ENCODE assay signal across 13 cellular contexts in genomic region chr2:28633739-28634138, GRCh38.
DNase-seq lines count a peak whose midpoint lies in the region; ATAC-seq and FAIRE-seq lines count a peak whose summit lies in the region.
"Had no signal": no experiment of that assay in that cellular context is flagged by ENCODE, and none has a peak within 500 bp of the region (broad histone marks: within the 10 kb centered on the region; RNA-seq: fewer than 3 reads in every experiment).

No MANE protein-coding gene starts in this region.

- H3K79me2 ChIP-seq in ACC112 (ENCODE audit: control insufficient read depth, insufficient read depth, low read length, unreplicated experiment) = no peaks in the 10 kb centered on the region

- H3K27me3 ChIP-seq in ACC112 (ENCODE audit: insufficient read depth, low read length) = no peaks in the 10 kb centered on the region
- H3K27me3 ChIP-seq: Peyer's patch had no signal

- H2AFZ ChIP-seq in ACC112 (ENCODE audit: low read length, unreplicated experiment) = peak overlapping the region; percentile 61

- FAIRE-seq in HTR-8/SVneo (lab: Jason Lieb, UNC) = peak; percentile 76
- FAIRE-seq: GM12891 had no signal

- no peaks in the 10 kb centered on the region for H3K36me3 ChIP-seq in ACC112 (ENCODE audit: insufficient read depth, low read length)
- H3K36me3 ChIP-seq: Peyer's patch had no signal

- peak overlapping the region; percentile 47; the same call in 1 of the 2 replicates for H3K27ac ChIP-seq in ACC112 (ENCODE audit: low read depth, low read length)
- peak overlapping the region; percentile 89 for H3K27ac ChIP-seq in epithelial cell of prostate

- ATAC-seq in HG03342 (IDR thresholded peaks at IDR 0.05; ENCODE audit: unreplicated experiment) (no peak), HG03025 (IDR thresholded peaks at IDR 0.05; ENCODE audit: low FRiP score, unreplicated experiment) (no peak), GM21717 (IDR thresholded peaks at IDR 0.05; ENCODE audit: unreplicated experiment) (no peak), GM18498 (IDR thresholded peaks at IDR 0.05; ENCODE audit: unreplicated experiment) (no peak)
- ATAC-seq: activated CD4-positive, CD25-positive, alpha-beta regulatory T cell treated with anti-CD3 and anti-CD28 coated beads, Interleukin-2, amount 50 U/mL, for 24 hours had no signal

- no peak overlapping the region for H3K4me3 ChIP-seq in ACC112 (ENCODE audit: low read depth, low read length)
- H3K4me3 ChIP-seq: Peyer's patch had no signal

- DNase-seq in HTR-8/SVneo (ENCODE audit: insufficient read length, low spot score) (peak; percentile 49), epithelial cell of prostate (ENCODE audit: low read depth, low spot score) (peak; percentile 99), non-pigmented ciliary epithelial cell (ENCODE audit: low read depth) (peak; percentile 78)
- DNase-seq: activated naive CD4-positive, alpha-beta T cell treated with anti-CD3 and anti-CD28 coated beads, Interleukin-2, amount 10 ng/mL, durations not matched to agents 7 days and 5 days; NCI-H1694 treated with DMSO at 0.1 percent for 48 hours had no signal

- peaks cover 14% of the 10 kb centered on the region for H3K4me1 ChIP-seq in ACC112 (ENCODE audit: control insufficient read depth, insufficient read depth, low read length, unreplicated experiment)

Comparison
In these comparisons a context has a peak if more than half of its experiments do, and no peak if none do; other contexts are left out.
1. DNase-seq: peak in every context shown above with its lines; median percentile 99 in epithelial cell of prostate; 78 in non-pigmented ciliary epithelial cell; 49 in HTR-8/SVneo.